1 cellular context compared by ENCODE assay signal in the genomic region with DNA sequence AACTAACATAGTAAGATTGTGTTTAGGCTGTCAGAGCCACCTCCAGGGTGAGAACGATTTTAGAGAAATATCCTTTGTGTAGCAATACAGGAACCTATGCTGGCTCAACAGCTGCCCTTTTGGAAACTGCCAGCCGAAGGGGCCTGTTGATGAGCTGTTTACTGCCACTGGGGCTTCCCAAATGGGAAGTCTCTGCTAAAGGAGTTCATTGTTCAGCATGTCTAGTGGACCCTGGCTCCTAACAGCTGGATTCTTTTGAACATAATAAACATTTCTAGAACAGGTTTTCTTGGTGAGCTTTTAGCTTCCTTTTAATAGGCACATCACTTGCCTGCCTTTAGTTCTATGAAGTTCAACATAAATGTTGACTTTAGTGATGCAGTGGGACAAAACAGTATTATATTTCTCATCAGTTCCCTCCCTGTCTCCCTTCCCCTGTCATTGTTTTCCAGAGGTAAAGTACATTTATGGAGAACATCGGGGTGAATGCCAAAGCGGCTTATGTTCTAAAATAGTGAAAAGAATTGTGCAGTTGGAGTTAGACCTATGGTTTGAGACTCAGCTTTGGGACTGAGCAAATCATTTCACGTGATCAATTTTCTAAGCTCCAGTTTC.
TF ChIP-seq lines count a peak whose summit lies in the region.

No MANE protein-coding gene starts in this region.

TF ChIP-seq in HepG2, 621 proteins besides CTCF, POLR2A, EP300 and RAD21 (continued from another document):
- TF ChIP-seq MTF1 (CRISPR knock-in tag; IDR thresholded peaks at IDR 0.05) = no peak
- TF ChIP-seq ZNF18 (CRISPR knock-in tag; IDR thresholded peaks at IDR 0.05; ENCODE audit: insufficient replicate concordance) = no peak
- TF ChIP-seq ZSCAN30 (CRISPR knock-in tag; IDR thresholded peaks at IDR 0.05) = no peak
- peak; percentile 78; the same call in 1 of the 2 replicates for TF ChIP-seq FOXJ3 (CRISPR knock-in tag; IDR thresholded peaks at IDR 0.05; ENCODE audit: borderline replicate concordance)
- no peak for TF ChIP-seq ZNF776 (CRISPR knock-in tag; IDR thresholded peaks at IDR 0.05)
- no peak for TF ChIP-seq ZNF276 (CRISPR knock-in tag; IDR thresholded peaks at IDR 0.05; ENCODE audit: low read depth)
- no peak for TF ChIP-seq ZMYM2 (CRISPR knock-in tag; IDR thresholded peaks at IDR 0.05)
- TF ChIP-seq PCBP2 (optimal IDR thresholded peaks at IDR 0.05; ENCODE audit: low read depth, low read length, poor library complexity, severe bottlenecking) = no peak
- no peak for TF ChIP-seq JARID2 (CRISPR knock-in tag; IDR thresholded peaks at IDR 0.05; ENCODE audit: insufficient replicate concordance)
- no peak; the same call in 1 of the 2 replicates for TF ChIP-seq CHD4 (IDR thresholded peaks at IDR 0.05; ENCODE audit: borderline replicate concordance, low read length)
- TF ChIP-seq STAT5B (CRISPR knock-in tag; IDR thresholded peaks at IDR 0.05) = no peak
- TF ChIP-seq FOXP4 (CRISPR knock-in tag; IDR thresholded peaks at IDR 0.05) = peak; percentile 84
- TF ChIP-seq, protein P1, sequence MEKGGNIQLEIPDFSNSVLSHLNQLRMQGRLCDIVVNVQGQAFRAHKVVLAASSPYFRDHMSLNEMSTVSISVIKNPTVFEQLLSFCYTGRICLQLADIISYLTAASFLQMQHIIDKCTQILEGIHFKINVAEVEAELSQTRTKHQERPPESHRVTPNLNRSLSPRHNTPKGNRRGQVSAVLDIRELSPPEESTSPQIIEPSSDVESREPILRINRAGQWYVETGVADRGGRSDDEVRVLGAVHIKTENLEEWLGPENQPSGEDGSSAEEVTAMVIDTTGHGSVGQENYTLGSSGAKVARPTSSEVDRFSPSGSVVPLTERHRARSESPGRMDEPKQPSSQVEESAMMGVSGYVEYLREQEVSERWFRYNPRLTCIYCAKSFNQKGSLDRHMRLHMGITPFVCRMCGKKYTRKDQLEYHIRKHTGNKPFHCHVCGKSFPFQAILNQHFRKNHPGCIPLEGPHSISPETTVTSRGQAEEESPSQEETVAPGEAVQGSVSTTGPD (CRISPR knock-in tag; IDR thresholded peaks at IDR 0.05) = no peak
- no peak for TF ChIP-seq ZNF224 (CRISPR knock-in tag; IDR thresholded peaks at IDR 0.05)
- no peak for TF ChIP-seq PRPF4 (IDR thresholded peaks at IDR 0.05; ENCODE audit: low read depth, low read length, poor library complexity, severe bottlenecking)
- no peak for TF ChIP-seq ZNF619 (CRISPR knock-in tag; IDR thresholded peaks at IDR 0.05)
- no peak for TF ChIP-seq ZNF773 (CRISPR knock-in tag; IDR thresholded peaks at IDR 0.05; ENCODE audit: borderline replicate concordance)
- no peak for TF ChIP-seq ELF4 (CRISPR knock-in tag; IDR thresholded peaks at IDR 0.05; ENCODE audit: borderline replicate concordance)
- no peak for TF ChIP-seq ZNF557 (CRISPR knock-in tag; IDR thresholded peaks at IDR 0.05)
- TF ChIP-seq TAF15 (IDR thresholded peaks at IDR 0.05; ENCODE audit: low read depth, low read length, poor library complexity, severe bottlenecking) = no peak
- no peak for TF ChIP-seq ATF6 (CRISPR knock-in tag; conservative IDR thresholded peaks at IDR 0.05)
- no peak for TF ChIP-seq ZNF850 (CRISPR knock-in tag; conservative IDR thresholded peaks at IDR 0.05)
- no peak for TF ChIP-seq ZNF432 (CRISPR knock-in tag; IDR thresholded peaks at IDR 0.05; ENCODE audit: borderline replicate concordance)
- no peak for TF ChIP-seq NFE2L1 (CRISPR knock-in tag; IDR thresholded peaks at IDR 0.05; ENCODE audit: borderline replicate concordance)
- no peak for TF ChIP-seq ZKSCAN8 (CRISPR knock-in tag; IDR thresholded peaks at IDR 0.05; ENCODE audit: borderline replicate concordance)
- no peak for TF ChIP-seq EEA1 (CRISPR knock-in tag; IDR thresholded peaks at IDR 0.05; ENCODE audit: borderline replicate concordance)
- TF ChIP-seq ELF3 (CRISPR knock-in tag; IDR thresholded peaks at IDR 0.05) = peak; percentile 25
- TF ChIP-seq NFATC3 (CRISPR knock-in tag; IDR thresholded peaks at IDR 0.05) = no peak
